In the genomic region with DNA sequence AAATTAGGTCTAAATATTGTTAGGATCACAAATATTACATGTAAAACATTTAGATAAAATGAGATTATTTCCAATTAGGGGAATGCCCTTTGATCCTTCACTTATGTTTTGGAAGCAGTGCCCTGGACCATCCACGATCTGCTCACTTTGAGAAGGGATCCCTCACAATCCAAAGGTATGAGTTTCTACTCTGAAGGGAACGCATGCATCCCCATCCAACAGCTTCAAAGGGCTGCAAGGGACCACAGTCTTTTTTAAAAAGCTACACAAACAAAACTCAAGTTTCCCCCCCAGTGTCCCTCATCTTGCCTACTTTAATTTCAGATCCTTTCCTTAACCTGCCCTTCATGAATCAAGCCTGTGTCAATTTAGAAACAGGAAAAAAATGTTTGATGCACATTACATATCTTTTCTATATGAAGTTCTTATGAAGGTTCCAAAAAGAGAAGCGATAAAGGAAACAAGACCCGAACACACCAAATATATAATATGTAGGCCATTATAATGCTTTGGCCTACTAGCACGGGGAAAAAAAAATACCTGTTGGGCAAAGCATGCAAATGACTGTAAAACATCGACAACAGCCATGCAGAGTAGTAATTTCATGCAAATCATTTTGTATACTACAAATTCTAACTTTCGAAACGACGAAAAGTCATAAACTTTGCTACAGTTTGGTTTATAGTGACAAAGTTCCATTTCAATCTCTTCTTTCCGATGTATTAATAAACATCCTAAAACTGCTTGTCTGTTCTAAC, we compare ENCODE assay signal across 10 cellular contexts. TPM values are rescaled to one million over a fixed set of nuclear protein-coding genes. Genes with fewer than 3 reads are reported as not detected.
DNase-seq lines count a peak whose midpoint lies in the region; ATAC-seq, FAIRE-seq and TF ChIP-seq lines count a peak whose summit lies in the region.
"Had no signal": no experiment of that assay in that cellular context is flagged by ENCODE, and none has a peak within 500 bp of the region (broad histone marks: within the 10 kb centered on the region; RNA-seq: fewer than 3 reads in every experiment).

No MANE protein-coding gene starts in this region.

- FAIRE-seq in kidney (lab: Jason Lieb, UNC) (no peak), H54 (lab: Jason Lieb, UNC) (no peak)

- peaks cover 4 to 8% of the 10 kb centered on the region in 2 donors for H3K4me1 ChIP-seq in kidney (ENCODE audit: control insufficient read depth in 1 of 2, insufficient read depth in 1 of 2, low read depth in 1 of 2, low read length in 2 of 2)
- peaks cover 0 to 53% (median 18%) of the 10 kb centered on the region in 4 donors for H3K4me1 ChIP-seq in tibial artery

- TF ChIP-seq POLR2A in H54 (IDR thresholded peaks at IDR 0.05; ENCODE audit: low read depth, low read length), result no peak

- H3K9ac ChIP-seq in kidney (ENCODE audit: low read length in 2 of 2), result peak overlapping the region; percentile 95 to 97

- H3K27ac ChIP-seq in kidney (ENCODE audit: low read depth in 2 of 2, low read length in 2 of 2) (peak overlapping the region in 1 of 2 donors; percentile 99), tibial artery (peak overlapping the region in 1 of 2 donors; percentile 97)

- no peak for ATAC-seq in activated naive CD4-positive, alpha-beta T cell treated with anti-CD3 and anti-CD28 coated beads, Interleukin-2, amount 50 U/mL, for 72 hours
- ATAC-seq in GM21717 (IDR thresholded peaks at IDR 0.05; ENCODE audit: unreplicated experiment), result no peak

- H3K27ac Mint-ChIP-seq in activated T-cell treated with anti-CD3 and anti-CD28 coated beads, Interleukin-2, amount 50 U/mL, for 24 hours, result peak overlapping the region; percentile 97
- peak overlapping the region; percentile 95 to 96 for H3K27ac Mint-ChIP-seq in activated naive CD4-positive, alpha-beta T cell treated with anti-CD3 and anti-CD28 coated beads, Interleukin-2, amount 50 U/mL, for 72 hours

- no peaks in the 10 kb centered on the region for H3K27me3 Mint-ChIP-seq in activated T-cell treated with anti-CD3 and anti-CD28 coated beads, Interleukin-2, amount 50 U/mL, for 24 hours

- TF ChIP-seq CTCF in kidney (IDR thresholded peaks at IDR 0.05; ENCODE audit: borderline replicate concordance, extremely low read depth, insufficient read depth) (no peak), tibial artery (IDR thresholded peaks at IDR 0.05) (no peak)

- no peak for DNase-seq in activated T-cell treated with anti-CD3 and anti-CD28 coated beads, Interleukin-2, amount 50 U/mL, for 24 hours
- no peak for DNase-seq in activated T-cell treated with anti-CD3 and anti-CD28 coated beads, Interleukin-2, amount 50 U/mL, for 48 hours
- no peak for DNase-seq in activated naive CD4-positive, alpha-beta T cell treated with anti-CD3 and anti-CD28 coated beads, Interleukin-2, amount 50 U/mL, for 72 hours (ENCODE audit: low spot score in 2 of 2)
- no peak for DNase-seq in kidney
- DNase-seq in tibial artery, result no peak
- DNase-seq in amniotic stem cell (lab: John Stamatoyannopoulos, UW), result no peak
- no peak for DNase-seq in H54 (ENCODE audit: insufficient read length, low spot score)
- DNase-seq: DMS 273 treated with DMSO at 0.1 percent for 48 hours, NCI-H1436 had no signal

- peak overlapping the region; percentile 98 for H3K4me3 Mint-ChIP-seq in activated T-cell treated with anti-CD3 and anti-CD28 coated beads, Interleukin-2, amount 50 U/mL, for 24 hours

- H3K4me3 ChIP-seq in kidney (ENCODE audit: low read length in 2 of 2) (peak overlapping the region; percentile 90 to 91), tibial artery (peak overlapping the region; percentile 80 to 92)

- intact Hi-C loops in kidney (cut with DNase I) (no loop called here), tibial artery (cut with DNase I; ENCODE audit: low total_unique reads) (no loop called here)

- H3K4me1 Mint-ChIP-seq in activated T-cell treated with anti-CD3 and anti-CD28 coated beads, Interleukin-2, amount 50 U/mL, for 24 hours (ENCODE audit: low read depth), result peaks cover 47% of the 10 kb centered on the region

- H3K9me3 ChIP-seq in kidney (ENCODE audit: control insufficient read depth in 1 of 2, low read length in 2 of 2), result no peaks in the 10 kb centered on the region
- H3K9me3 ChIP-seq in tibial artery, result no peaks in the 10 kb centered on the region

- H3K36me3 ChIP-seq in kidney (ENCODE audit: control insufficient read depth in 1 of 2, insufficient read depth in 2 of 2, low read length in 2 of 2), result no peaks in the 10 kb centered on the region
- no peaks in the 10 kb centered on the region for H3K36me3 ChIP-seq in tibial artery

- peaks cover 67% of the 10 kb centered on the region for H3K36me3 Mint-ChIP-seq in activated T-cell treated with anti-CD3 and anti-CD28 coated beads, Interleukin-2, amount 50 U/mL, for 24 hours (ENCODE audit: low read depth)
- peaks cover 25 to 36% of the 10 kb centered on the region in 2 donors for H3K36me3 Mint-ChIP-seq in activated naive CD4-positive, alpha-beta T cell treated with anti-CD3 and anti-CD28 coated beads, Interleukin-2, amount 50 U/mL, for 72 hours

- H3K27me3 ChIP-seq in tibial artery, result no peaks in the 10 kb centered on the region

- no peaks in the 10 kb centered on the region for H3K9me3 Mint-ChIP-seq in activated T-cell treated with anti-CD3 and anti-CD28 coated beads, Interleukin-2, amount 50 U/mL, for 24 hours
- no peaks in the 10 kb centered on the region for H3K9me3 Mint-ChIP-seq in activated naive CD4-positive, alpha-beta T cell treated with anti-CD3 and anti-CD28 coated beads, Interleukin-2, amount 50 U/mL, for 72 hours

RNA-seq across cellular contexts. Expression of a gene that starts 2.0 kb away (rescaled TPM):
- 100 to 1,000 TPM; 125 to 129 TPM for total RNA-seq in activated naive CD4-positive, alpha-beta T cell treated with anti-CD3 and anti-CD28 coated beads, Interleukin-2, amount 50 U/mL, for 72 hours
- total RNA-seq in kidney, result 95.6 TPM
- 24.9 TPM for polyA plus RNA-seq in kidney (ENCODE audit: insufficient read depth, low read depth, low replicate concordance)

RNA-seq across cellular contexts. Expression of a gene that starts 25.3 kb away (rescaled TPM):
- 10 to 100 TPM; 10.3 to 23.0 TPM for total RNA-seq in activated naive CD4-positive, alpha-beta T cell treated with anti-CD3 and anti-CD28 coated beads, Interleukin-2, amount 50 U/mL, for 72 hours
- 31.6 TPM for total RNA-seq in kidney
- 31.7 TPM for polyA plus RNA-seq in kidney (ENCODE audit: insufficient read depth, low read depth, low replicate concordance)

RNA-seq across cellular contexts. Expression of a gene that starts 49.1 kb away (rescaled TPM):
- under 1 TPM in 1 of 2 donors, not detected in 1; 0.14 TPM for total RNA-seq in activated naive CD4-positive, alpha-beta T cell treated with anti-CD3 and anti-CD28 coated beads, Interleukin-2, amount 50 U/mL, for 72 hours
- 1.1 TPM for total RNA-seq in kidney
- polyA plus RNA-seq in kidney (ENCODE audit: insufficient read depth, low read depth, low replicate concordance), result 4.5 TPM
